ENCODE assay signal across 14 cellular contexts in the genomic region with DNA sequence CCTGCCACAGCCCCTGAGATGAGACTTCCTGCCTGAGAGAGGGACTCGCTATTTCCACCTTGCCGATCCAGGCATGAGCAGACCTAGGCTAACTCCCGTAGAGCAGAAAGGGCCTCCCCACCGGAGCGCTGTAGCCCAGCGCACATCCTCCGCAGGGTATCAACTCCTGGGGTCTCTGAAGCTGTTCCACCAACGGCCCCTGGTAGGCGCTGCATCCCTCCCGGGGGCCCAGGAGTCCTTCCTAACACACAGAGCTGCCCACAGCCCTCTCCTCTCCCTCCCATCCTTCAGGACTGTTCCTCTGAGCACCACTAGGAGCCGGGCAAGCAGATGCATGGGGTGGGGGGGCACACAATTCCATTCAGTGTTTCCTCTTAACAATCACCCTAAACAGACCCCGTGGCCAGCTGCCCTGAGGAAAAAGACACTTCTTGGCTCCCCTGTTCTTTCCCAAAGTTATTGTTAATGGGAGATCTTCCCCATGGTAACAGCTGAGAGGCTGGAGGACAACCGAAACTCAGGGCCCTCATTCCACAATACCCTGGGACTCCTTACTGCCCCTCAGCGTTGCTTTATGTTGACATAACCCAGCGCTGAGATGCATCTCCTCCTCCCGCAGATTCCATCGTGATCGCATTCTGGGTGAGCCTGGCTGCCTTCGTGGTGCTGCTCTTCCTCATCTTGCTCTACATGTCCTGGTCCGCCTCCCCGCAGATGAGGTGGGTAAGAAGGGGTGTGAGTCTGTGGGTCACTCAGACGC. TPM values are rescaled to one million over a fixed set of nuclear protein-coding genes. Genes with fewer than 3 reads are reported as not detected.
DNase-seq lines count a peak whose midpoint lies in the region; ATAC-seq and TF ChIP-seq lines count a peak whose summit lies in the region.
"Had no signal": no experiment of that assay in that cellular context is flagged by ENCODE, and none has a peak within 500 bp of the region (broad histone marks: within the 10 kb centered on the region; RNA-seq: fewer than 3 reads in every experiment).

No MANE protein-coding gene starts in this region.

- TF ChIP-seq CTCF in heart left ventricle (IDR thresholded peaks at IDR 0.05) (peak in 11 of 12 donors; percentile 15 to 56 (median 28)), colonic mucosa (IDR thresholded peaks at IDR 0.05) (no peak), kidney epithelial cell (IDR thresholded peaks at IDR 0.05; ENCODE audit: insufficient read depth, low read length, poor library complexity, severe bottlenecking) (peak; percentile 32), type B pancreatic cell (conservative IDR thresholded peaks at IDR 0.05) (peak; percentile 75)

- H3K9me3 ChIP-seq in heart left ventricle (no peaks in the 10 kb centered on the region), colonic mucosa (no peaks in the 10 kb centered on the region), aorta (ENCODE audit: control insufficient read depth, low read length) (no peaks in the 10 kb centered on the region)
- H3K9me3 ChIP-seq: upper lobe of right lung had no signal

- ATAC-seq in heart left ventricle (peak in 3 of 4 donors; percentile 26 to 52 (median 50)), Right ventricle myocardium inferior (no peak), aorta (ENCODE audit: low FRiP score) (no peak)
- ATAC-seq: upper lobe of right lung had no signal

- DNase-seq in heart left ventricle (no peak), Right ventricle myocardium inferior (ENCODE audit: missing footprints) (no peak), colonic mucosa (peak; percentile 14), kidney epithelial cell (ENCODE audit: low read depth) (no peak), type B pancreatic cell (ENCODE audit: extremely low spot score, unreplicated experiment) (no peak), aorta (no peak), NCI-H510A (lab: John Stamatoyannopoulos, UW) (no peak), COR-L47 (lab: John Stamatoyannopoulos, UW) (no peak)
- DNase-seq: activated CD4-positive, CD25-positive, alpha-beta regulatory T cell treated with anti-CD3 and anti-CD28 coated beads, Interleukin-2, amount 50 U/mL, for 72 hours; kidney; OCI-M1; upper lobe of right lung had no signal

- H3K9me3 Mint-ChIP-seq in type B pancreatic cell: no peaks in the 10 kb centered on the region

- H3K27ac Mint-ChIP-seq in type B pancreatic cell: no peak overlapping the region

- no peak for TF ChIP-seq POLR2A in heart left ventricle (IDR thresholded peaks at IDR 0.05)

- H3K4me1 ChIP-seq in heart left ventricle (peaks cover 0 to 5% (median 0%) of the 10 kb centered on the region in 12 donors), colonic mucosa (no peaks in the 10 kb centered on the region), aorta (ENCODE audit: control insufficient read depth in 1 of 2, insufficient read depth in 2 of 2, low read length in 2 of 2) (no peaks in the 10 kb centered on the region)
- H3K4me1 ChIP-seq: upper lobe of right lung had no signal

- no peaks in the 10 kb centered on the region for H3K27me3 Mint-ChIP-seq in type B pancreatic cell

- H3K4me3 ChIP-seq in heart left ventricle: no peak overlapping the region
- no peak overlapping the region for H3K4me3 ChIP-seq in colonic mucosa
- no peak overlapping the region for H3K4me3 ChIP-seq in kidney epithelial cell (ENCODE audit: low read depth, low read length)
- H3K4me3 ChIP-seq in aorta (ENCODE audit: low read length in 2 of 2): no peak overlapping the region
- H3K4me3 ChIP-seq: upper lobe of right lung had no signal

- peaks cover 11% of the 10 kb centered on the region for H3K36me3 Mint-ChIP-seq in type B pancreatic cell

- H3K36me3 ChIP-seq in heart left ventricle (peaks cover 0 to 13% (median 0%) of the 10 kb centered on the region in 9 donors), colonic mucosa (no peaks in the 10 kb centered on the region), kidney epithelial cell (ENCODE audit: control insufficient read depth, insufficient read depth, low read length) (no peaks in the 10 kb centered on the region), aorta (ENCODE audit: control insufficient read depth in 1 of 2, insufficient read depth in 2 of 2, low read length in 1 of 2) (no peaks in the 10 kb centered on the region)
- H3K36me3 ChIP-seq: upper lobe of right lung had no signal

- intact Hi-C loops in heart left ventricle (cut with DNase I) (no loop called here), Right ventricle myocardium inferior (cut with DNase I) (no loop called here), colonic mucosa (cut with DNase I) (no loop called here), aorta (cut with DNase I) (no loop called here)

- WGBS in heart left ventricle, 4 donors: 50 to 63% (median 58%) methylated on average over 17 to 22 of the region's 22 CpGs
- WGBS in aorta, 2 donors: 54 to 58% methylated on average over 22 of the region's 22 CpGs

- H3K4me3 Mint-ChIP-seq in type B pancreatic cell: no peak overlapping the region

- H3K27me3 ChIP-seq in heart left ventricle (no peaks in the 10 kb centered on the region), colonic mucosa (no peaks in the 10 kb centered on the region), kidney epithelial cell (ENCODE audit: control insufficient read depth, insufficient read depth, low read length) (no peaks in the 10 kb centered on the region), aorta (ENCODE audit: control insufficient read depth in 1 of 2, insufficient read depth in 2 of 2, low read length in 1 of 2) (no peaks in the 10 kb centered on the region)
- H3K27me3 ChIP-seq: upper lobe of right lung had no signal

- H3K27ac ChIP-seq in heart left ventricle: peak overlapping the region in 1 of 12 donors; percentile 1
- no peak overlapping the region for H3K27ac ChIP-seq in colonic mucosa
- H3K27ac ChIP-seq in aorta (ENCODE audit: low read depth in 1 of 2, low read length in 2 of 2): no peak overlapping the region
- H3K27ac ChIP-seq: upper lobe of right lung had no signal

- H3K4me1 Mint-ChIP-seq in type B pancreatic cell (ENCODE audit: unreplicated experiment): peaks cover 8% of the 10 kb centered on the region

- H3K9ac ChIP-seq in colonic mucosa (ENCODE audit: low read depth in 2 of 2, low read length in 2 of 2): no peak overlapping the region

RNA-seq across cellular contexts. Expression of a gene that starts 7.5 kb away (rescaled TPM):
- total RNA-seq in heart left ventricle (1 to 10 TPM in 2 of 9 donors, under 1 TPM in 2, not detected in 5; 0.58 to 4.2 (median 1.5) TPM), Right ventricle myocardium inferior (1.4 TPM), colonic mucosa (not detected), kidney epithelial cell (not detected in 2 replicates), type B pancreatic cell (ENCODE audit: low replicate concordance) (not detected in 2 replicates), aorta (under 1 TPM in 1 of 2 donors, not detected in 1; 0.42 TPM)
- polyA plus RNA-seq in heart left ventricle (1 to 10 TPM in 1 of 2 donors, under 1 TPM in 1; 0.57 to 6.5 TPM), aorta (under 1 TPM in 1 of 2 donors, not detected in 1; 0.38 TPM)
- total RNA-seq: astrocyte, kidney, LHCN-M2 had no signal

RNA-seq across cellular contexts. Expression of a gene that starts 27.4 kb away (rescaled TPM):
- total RNA-seq in heart left ventricle (1 to 10 TPM; 1.4 to 4.1 (median 2.9) TPM), Right ventricle myocardium inferior (2.0 TPM), colonic mucosa (10 to 100 TPM; 13.5 to 36.2 TPM), kidney epithelial cell (10.1 and 15.6 TPM in 2 replicates), type B pancreatic cell (ENCODE audit: low replicate concordance) (18.1 and 31.9 TPM in 2 replicates), aorta (1 to 10 TPM; 4.6 to 5.5 TPM)
- polyA plus RNA-seq in heart left ventricle (1 to 10 TPM; 2.3 to 2.7 TPM), aorta (1 to 10 TPM; 3.3 to 4.8 TPM)

Comparison
In these comparisons a context has a peak if more than half of its experiments do, and no peak if none do; other contexts are left out.
1. ATAC-seq: peak in heart left ventricle (3 of 4); none in Right ventricle myocardium inferior (single experiment) and aorta (single experiment).